ENCODE assay signal across 16 cellular contexts in genomic region chr3:152296382-152296781, GRCh38. TPM values are rescaled to one million over a fixed set of nuclear protein-coding genes. Genes with fewer than 3 reads are reported as not detected.
DNase-seq lines count a peak whose midpoint lies in the region; ATAC-seq and TF ChIP-seq lines count a peak whose summit lies in the region.
"Had no signal": no experiment of that assay in that cellular context is flagged by ENCODE, and none has a peak within 500 bp of the region (broad histone marks: within the 10 kb centered on the region; RNA-seq: fewer than 3 reads in every experiment).

No MANE protein-coding gene starts in this region.

- peaks cover 38% of the 10 kb centered on the region for H3K36me3 Mint-ChIP-seq in MCF 10A (ENCODE audit: insufficient read depth, unreplicated experiment)
- H3K36me3 Mint-ChIP-seq in activated T-helper 1 cell treated with anti-CD3 and anti-CD28 coated beads, Interleukin-12 subunit alpha, Interleukin-12 subunit beta, Interleukin-2, Interleukin-4 antibody, amounts not matched to agents 30 ng/mL and 10 ng/mL and 1 ng/mL, durations not matched to agents 14 hours and 24 hours and 36 hours (ENCODE audit: low read depth): peaks cover 40% of the 10 kb centered on the region

- H3K27me3 ChIP-seq in breast epithelium (no peaks in the 10 kb centered on the region), muscle layer of duodenum (ENCODE audit: low read depth, low read length) (no peaks in the 10 kb centered on the region), vagina (no peaks in the 10 kb centered on the region)

- no TSS peak for BruUV-seq in MCF 10A (replicated peaks; lab: Mats Ljungman, UMichigan)

- H3K4me3 ChIP-seq in breast epithelium (no peak overlapping the region), muscle layer of duodenum (ENCODE audit: low read depth in 1 of 2, low read length in 2 of 2) (no peak overlapping the region), vagina (no peak overlapping the region)
- H3K4me3 ChIP-seq: lung had no signal

- H3K36me3 ChIP-seq in breast epithelium (no peaks in the 10 kb centered on the region), muscle layer of duodenum (ENCODE audit: control insufficient read depth in 1 of 2, insufficient read depth in 2 of 2, low read length in 2 of 2) (peaks cover 4 to 25% of the 10 kb centered on the region in 2 donors), vagina (no peaks in the 10 kb centered on the region)

- no peaks in the 10 kb centered on the region for H3K9me3 Mint-ChIP-seq in MCF 10A (ENCODE audit: unreplicated experiment)
- no peaks in the 10 kb centered on the region for H3K9me3 Mint-ChIP-seq in activated T-helper 1 cell treated with anti-CD3 and anti-CD28 coated beads, Interleukin-12 subunit alpha, Interleukin-12 subunit beta, Interleukin-2, Interleukin-4 antibody, amounts not matched to agents 30 ng/mL and 10 ng/mL and 1 ng/mL, durations not matched to agents 14 hours and 24 hours and 36 hours

- H3K27ac ChIP-seq in breast epithelium (no peak overlapping the region), muscle layer of duodenum (ENCODE audit: low read length) (peak overlapping the region; percentile 32), vagina (peak overlapping the region; percentile 18)
- H3K27ac ChIP-seq: parathyroid adenoma had no signal

- H3K4me1 ChIP-seq in breast epithelium (peaks cover 0 to 11% of the 10 kb centered on the region in 2 donors), muscle layer of duodenum (ENCODE audit: control insufficient read depth in 1 of 2, insufficient read depth in 2 of 2, low read length in 2 of 2) (peaks cover 13 to 62% of the 10 kb centered on the region in 2 donors), vagina (peaks cover 78% of the 10 kb centered on the region)
- H3K4me1 ChIP-seq: parathyroid adenoma had no signal

- H3K4me3 Mint-ChIP-seq in MCF 10A (ENCODE audit: unreplicated experiment): peak overlapping the region; percentile 10
- H3K4me3 Mint-ChIP-seq in activated T-helper 1 cell treated with anti-CD3 and anti-CD28 coated beads, Interleukin-12 subunit alpha, Interleukin-12 subunit beta, Interleukin-2, Interleukin-4 antibody, amounts not matched to agents 30 ng/mL and 10 ng/mL and 1 ng/mL, durations not matched to agents 14 hours and 24 hours and 36 hours: peak overlapping the region; percentile 27

- H3K9me3 ChIP-seq in breast epithelium (no peaks in the 10 kb centered on the region), muscle layer of duodenum (ENCODE audit: control insufficient read depth in 1 of 2, low read length in 2 of 2) (no peaks in the 10 kb centered on the region), vagina (no peaks in the 10 kb centered on the region)

- no peaks in the 10 kb centered on the region for H3K27me3 Mint-ChIP-seq in MCF 10A (ENCODE audit: insufficient read depth, unreplicated experiment)
- H3K27me3 Mint-ChIP-seq in activated T-helper 1 cell treated with anti-CD3 and anti-CD28 coated beads, Interleukin-12 subunit alpha, Interleukin-12 subunit beta, Interleukin-2, Interleukin-4 antibody, amounts not matched to agents 30 ng/mL and 10 ng/mL and 1 ng/mL, durations not matched to agents 14 hours and 24 hours and 36 hours (ENCODE audit: insufficient read depth): no peaks in the 10 kb centered on the region

- DNase-seq in MCF 10A (ENCODE audit: unreplicated experiment): no peak
- no peak for DNase-seq in breast epithelium (ENCODE audit: low spot score in 2 of 2)
- no peak for DNase-seq in activated T-helper 1 cell treated with anti-CD3 and anti-CD28 coated beads, Interleukin-12 subunit alpha, Interleukin-12 subunit beta, Interleukin-2, Interleukin-4 antibody, amounts not matched to agents 30 ng/mL and 10 ng/mL and 1 ng/mL, durations not matched to agents 14 hours and 24 hours and 36 hours (ENCODE audit: low spot score)
- no peak for DNase-seq in vagina (ENCODE audit: extremely low spot score in 2 of 2)
- no peak for DNase-seq in NCI-H524 treated with DMSO at 0.1 percent for 48 hours (lab: John Stamatoyannopoulos, UW)
- DNase-seq in sciatic nerve (ENCODE audit: low spot score): no peak
- no peak for DNase-seq in NCI-H69 (lab: John Stamatoyannopoulos, UW)
- DNase-seq: activated CD8-positive, alpha-beta memory T cell treated with anti-CD3 and anti-CD28 coated beads, Interleukin-2, amount 50 U/mL, for 4 hours; DND-41; effector CD4-positive, alpha-beta T cell; IMR-90; NCI-H1930; NCI-H526 treated with DMSO at 0.1 percent for 48 hours had no signal

- H3K4me1 Mint-ChIP-seq in MCF 10A (ENCODE audit: insufficient read depth, unreplicated experiment): peaks cover 40% of the 10 kb centered on the region
- peaks cover 73% of the 10 kb centered on the region for H3K4me1 Mint-ChIP-seq in activated T-helper 1 cell treated with anti-CD3 and anti-CD28 coated beads, Interleukin-12 subunit alpha, Interleukin-12 subunit beta, Interleukin-2, Interleukin-4 antibody, amounts not matched to agents 30 ng/mL and 10 ng/mL and 1 ng/mL, durations not matched to agents 14 hours and 24 hours and 36 hours (ENCODE audit: low read depth)

- CTCF ChIA-PET in MCF 10A (lab: Yijun Ruan, JAX): interaction anchor here (0.6 kb wide), 1 partner anchor 92 kb away, joined by 3 read pairs; no protein-coding TSS in a partner anchor

- POLR2A ChIA-PET in MCF 10A (lab: Yijun Ruan, JAX): interaction anchor here (2.4 to 9.1 kb wide), 3 partner anchors 13 to 26 kb away, joined by 10 to 156 read pairs (median 45); partner anchors contain the start of gene MBNL1

- H3K27ac Mint-ChIP-seq in MCF 10A (ENCODE audit: low read depth, unreplicated experiment): no peak overlapping the region
- peak overlapping the region; percentile 51 for H3K27ac Mint-ChIP-seq in activated T-helper 1 cell treated with anti-CD3 and anti-CD28 coated beads, Interleukin-12 subunit alpha, Interleukin-12 subunit beta, Interleukin-2, Interleukin-4 antibody, amounts not matched to agents 30 ng/mL and 10 ng/mL and 1 ng/mL, durations not matched to agents 14 hours and 24 hours and 36 hours

- intact Hi-C loops in MCF 10A (cut with micrococcal nuclease) (no loop called here), breast epithelium (cut with DNase I; ENCODE audit: low total_unique reads) (no loop called here), vagina (cut with DNase I) (no loop called here), sciatic nerve (cut with DNase I) (no loop called here)
- intact Hi-C loops in activated T-helper 1 cell treated with anti-CD3 and anti-CD28 coated beads, Interleukin-12 subunit alpha, Interleukin-12 subunit beta, Interleukin-2, Interleukin-4 antibody, amounts not matched to agents 30 ng/mL and 10 ng/mL and 1 ng/mL, durations not matched to agents 14 hours and 24 hours and 36 hours (cut with micrococcal nuclease): loop anchor here (1.0 kb wide), 1 partner anchor 9 kb away; no protein-coding TSS in a partner anchor

- no peak for ATAC-seq in sciatic nerve

- TF ChIP-seq CTCF in MCF 10A (IDR thresholded peaks at IDR 0.05; ENCODE audit: unreplicated experiment): no peak
- TF ChIP-seq CTCF in breast epithelium (IDR thresholded peaks at IDR 0.05): no peak
- no peak for TF ChIP-seq CTCF in vagina (IDR thresholded peaks at IDR 0.05)

- TF ChIP-seq POLR2A in breast epithelium (IDR thresholded peaks at IDR 0.05) (no peak), vagina (IDR thresholded peaks at IDR 0.05) (no peak)

RNA-seq across cellular contexts. Expression of gene MBNL1, which starts 27.7 kb away (rescaled TPM):
- total RNA-seq in MCF 10A (2022) (114 and 139 TPM in 2 replicates), breast epithelium (100 to 1,000 TPM; 314 to 702 (median 353) TPM), vagina (311 TPM), sciatic nerve (215 TPM)
- 295 and 308 TPM in 2 replicates for total RNA-seq in activated T-helper 1 cell treated with anti-CD3 and anti-CD28 coated beads, Interleukin-12 subunit alpha, Interleukin-12 subunit beta, Interleukin-2, Interleukin-4 antibody, amounts not matched to agents 30 ng/mL and 10 ng/mL and 1 ng/mL, durations not matched to agents 14 hours and 24 hours and 36 hours

Comparison
In these comparisons a context has a peak if more than half of its experiments do, and no peak if none do; other contexts are left out.
1. H3K27ac ChIP-seq: peak in muscle layer of duodenum (single experiment) and vagina (single experiment); none in breast epithelium (0 of 2).